Comparison of ENCODE assay signal across 26 cellular contexts in genomic region chr19:16402076-16402475, GRCh38.
DNase-seq lines count a peak whose midpoint lies in the region; ATAC-seq, FAIRE-seq and TF ChIP-seq lines count a peak whose summit lies in the region.
"Had no signal": no experiment of that assay in that cellular context is flagged by ENCODE, and none has a peak within 500 bp of the region (broad histone marks: within the 10 kb centered on the region; RNA-seq: fewer than 3 reads in every experiment).

No MANE protein-coding gene starts in this region.

- H2BK120ac ChIP-seq in mesendoderm (ENCODE audit: low read depth, low read length): no peak overlapping the region

- H3K27me3 ChIP-seq in right atrium auricular region (no peaks in the 10 kb centered on the region), skeletal muscle tissue (ENCODE audit: control insufficient read depth in 3 of 3, insufficient read depth in 3 of 3, low read length in 3 of 3) (no peaks in the 10 kb centered on the region), mesendoderm (ENCODE audit: insufficient read depth, low read length, poor library complexity) (no peaks in the 10 kb centered on the region)
- H3K27me3 ChIP-seq: body of pancreas had no signal

- no peak overlapping the region for H4K8ac ChIP-seq in mesendoderm (ENCODE audit: low read depth, low read length)

- H3K9ac ChIP-seq in kidney (ENCODE audit: low read length in 2 of 2) (no peak overlapping the region), skeletal muscle tissue (ENCODE audit: low read depth in 1 of 3, low read length in 3 of 3) (peak overlapping the region in 1 of 3 donors; percentile 41), mesendoderm (ENCODE audit: low read length) (no peak overlapping the region)

- no peak overlapping the region for H2AK5ac ChIP-seq in mesendoderm (ENCODE audit: low read length)

- no peak for TF ChIP-seq CTCF in right atrium auricular region (IDR thresholded peaks at IDR 0.05)
- TF ChIP-seq CTCF in kidney (IDR thresholded peaks at IDR 0.05; ENCODE audit: borderline replicate concordance, extremely low read depth, insufficient read depth): no peak

- ATAC-seq in left cardiac atrium (no peak), GM21619 (IDR thresholded peaks at IDR 0.05; ENCODE audit: unreplicated experiment) (no peak), HG03045 (IDR thresholded peaks at IDR 0.05; ENCODE audit: unreplicated experiment) (no peak)
- ATAC-seq: A549; body of pancreas; effector memory CD8-positive, alpha-beta T cell; naive thymus-derived CD8-positive, alpha-beta T cell; Right ventricle myocardium inferior; stimulated activated effector memory CD8-positive, alpha-beta T cell treated with anti-CD3 and anti-CD28 coated beads, Interleukin-12 subunit alpha, Interleukin-12 subunit beta, amount 100 ng/mL, for 72 hours had no signal

- no peak overlapping the region for H3K4me3 ChIP-seq in right atrium auricular region
- no peak overlapping the region for H3K4me3 ChIP-seq in kidney (ENCODE audit: low read length in 2 of 2)
- no peak overlapping the region for H3K4me3 ChIP-seq in skeletal muscle tissue (ENCODE audit: low read length in 3 of 3)
- no peak overlapping the region for H3K4me3 ChIP-seq in mesendoderm (ENCODE audit: low read length)
- H3K4me3 ChIP-seq: A549, body of pancreas, PC-9 had no signal

- H3K27ac ChIP-seq in right atrium auricular region (peak overlapping the region; percentile 60 to 63), kidney (ENCODE audit: low read depth in 2 of 2, low read length in 2 of 2) (no peak overlapping the region), skeletal muscle tissue (ENCODE audit: low read depth, low read length) (peak overlapping the region; percentile 62), mesendoderm (ENCODE audit: low read depth, low read length) (no peak overlapping the region)
- H3K27ac ChIP-seq: A549, body of pancreas, PC-9 had no signal

- H3K56ac ChIP-seq in mesendoderm (ENCODE audit: low read length): no peak overlapping the region

- no peak for FAIRE-seq in kidney (lab: Jason Lieb, UNC)
- FAIRE-seq: A549, colon had no signal

- no peak overlapping the region for H3K4me2 ChIP-seq in mesendoderm (ENCODE audit: low read length)
- H3K4me2 ChIP-seq: A549, PC-9 had no signal

- no peaks in the 10 kb centered on the region for H3K79me2 ChIP-seq in mesendoderm (ENCODE audit: control insufficient read depth, insufficient read depth, low read length)

- peaks cover 68% of the 10 kb centered on the region for H3K36me3 ChIP-seq in right atrium auricular region
- peaks cover 32 to 71% of the 10 kb centered on the region in 2 donors for H3K36me3 ChIP-seq in kidney (ENCODE audit: control insufficient read depth in 1 of 2, insufficient read depth in 2 of 2, low read length in 2 of 2)
- H3K36me3 ChIP-seq in skeletal muscle tissue (ENCODE audit: control insufficient read depth in 3 of 3, insufficient read depth in 3 of 3, low read length in 3 of 3): peaks cover 50 to 66% (median 51%) of the 10 kb centered on the region in 3 donors
- H3K36me3 ChIP-seq in mesendoderm (ENCODE audit: control insufficient read depth, insufficient read depth, low read length): peaks cover 2% of the 10 kb centered on the region

- no peak overlapping the region for H2BK5ac ChIP-seq in mesendoderm (ENCODE audit: low read length)

- no peak overlapping the region for H3K23ac ChIP-seq in mesendoderm (ENCODE audit: low read length)

- H3K4ac ChIP-seq in mesendoderm (ENCODE audit: low read depth, low read length): no peak overlapping the region

- H4K5ac ChIP-seq in mesendoderm (ENCODE audit: low read length): no peak overlapping the region

- peaks cover 0 to 20% of the 10 kb centered on the region in 2 donors for H3K4me1 ChIP-seq in right atrium auricular region
- peaks cover 0 to 2% of the 10 kb centered on the region in 2 donors for H3K4me1 ChIP-seq in kidney (ENCODE audit: control insufficient read depth in 1 of 2, insufficient read depth in 1 of 2, low read depth in 1 of 2, low read length in 2 of 2)
- peaks cover 19 to 20% (median 19%) of the 10 kb centered on the region in 3 donors for H3K4me1 ChIP-seq in skeletal muscle tissue (ENCODE audit: control insufficient read depth in 3 of 3, insufficient read depth in 3 of 3, low read length in 3 of 3)
- H3K4me1 ChIP-seq in mesendoderm (ENCODE audit: control insufficient read depth, low read depth, low read length): no peaks in the 10 kb centered on the region
- H3K4me1 ChIP-seq: A549, body of pancreas had no signal

- DNase-seq in right atrium auricular region (ENCODE audit: low spot score): no peak
- DNase-seq in left cardiac atrium: no peak
- DNase-seq in kidney: peak; percentile 31
- DNase-seq in NCI-H82 (lab: John Stamatoyannopoulos, UW): no peak
- DNase-seq in mesendoderm: no peak
- DNase-seq: activated CD4-positive, alpha-beta T cell treated with anti-CD3 and anti-CD28 coated beads, Interleukin-2, amount 10 ng/mL, durations not matched to agents 24 days and 14 days; activated naive CD4-positive, alpha-beta T cell; activated T-cell treated with anti-CD3 and anti-CD28 coated beads, Interleukin-2, amount 50 U/mL, for 48 hours; body of pancreas; DMS153; effector memory CD8-positive, alpha-beta T cell; erythroblast; NCI-H1092; NCI-H1694 treated with DMSO at 0.1 percent for 48 hours; NCI-H2171 treated with DMSO at 0.1 percent for 48 hours; NCI-H526; PC-9; stimulated activated CD4-positive, alpha-beta T cell treated with anti-CD3 and anti-CD28 coated beads, Interleukin-4, amount 100 ng/mL, for 24 hours had no signal

- H2BK15ac ChIP-seq in mesendoderm (replicated peaks; ENCODE audit: low read depth): no peak overlapping the region

- intact Hi-C loops in left cardiac atrium (cut with DNase I): no loop called here
- intact Hi-C loops in kidney (cut with DNase I): no loop called here

- no peaks in the 10 kb centered on the region for H3K9me3 ChIP-seq in right atrium auricular region
- H3K9me3 ChIP-seq in kidney (ENCODE audit: control insufficient read depth in 1 of 2, low read length in 2 of 2): no peaks in the 10 kb centered on the region
- H3K9me3 ChIP-seq in skeletal muscle tissue (ENCODE audit: control insufficient read depth in 3 of 3, low read length in 3 of 3): no peaks in the 10 kb centered on the region
- H3K9me3 ChIP-seq: A549, body of pancreas had no signal

- H3K79me1 ChIP-seq in mesendoderm (ENCODE audit: low read length): no peaks in the 10 kb centered on the region

- H3K18ac ChIP-seq in mesendoderm (ENCODE audit: low read length): no peak overlapping the region

- no CpG with 5 or more reads among the region's 11 CpGs for WGBS in mesendoderm (ENCODE audit: extremely low coverage, insufficient coverage, low lambda C conversion rate)

Comparison
In these comparisons a context has a peak if more than half of its experiments do, and no peak if none do; other contexts are left out.
1. H3K27ac ChIP-seq: peak in right atrium auricular region (2 of 2) and skeletal muscle tissue (single experiment); none in kidney (0 of 2) and mesendoderm (single experiment).